ENCODE assay signal across 1 cellular context in the genomic region with DNA sequence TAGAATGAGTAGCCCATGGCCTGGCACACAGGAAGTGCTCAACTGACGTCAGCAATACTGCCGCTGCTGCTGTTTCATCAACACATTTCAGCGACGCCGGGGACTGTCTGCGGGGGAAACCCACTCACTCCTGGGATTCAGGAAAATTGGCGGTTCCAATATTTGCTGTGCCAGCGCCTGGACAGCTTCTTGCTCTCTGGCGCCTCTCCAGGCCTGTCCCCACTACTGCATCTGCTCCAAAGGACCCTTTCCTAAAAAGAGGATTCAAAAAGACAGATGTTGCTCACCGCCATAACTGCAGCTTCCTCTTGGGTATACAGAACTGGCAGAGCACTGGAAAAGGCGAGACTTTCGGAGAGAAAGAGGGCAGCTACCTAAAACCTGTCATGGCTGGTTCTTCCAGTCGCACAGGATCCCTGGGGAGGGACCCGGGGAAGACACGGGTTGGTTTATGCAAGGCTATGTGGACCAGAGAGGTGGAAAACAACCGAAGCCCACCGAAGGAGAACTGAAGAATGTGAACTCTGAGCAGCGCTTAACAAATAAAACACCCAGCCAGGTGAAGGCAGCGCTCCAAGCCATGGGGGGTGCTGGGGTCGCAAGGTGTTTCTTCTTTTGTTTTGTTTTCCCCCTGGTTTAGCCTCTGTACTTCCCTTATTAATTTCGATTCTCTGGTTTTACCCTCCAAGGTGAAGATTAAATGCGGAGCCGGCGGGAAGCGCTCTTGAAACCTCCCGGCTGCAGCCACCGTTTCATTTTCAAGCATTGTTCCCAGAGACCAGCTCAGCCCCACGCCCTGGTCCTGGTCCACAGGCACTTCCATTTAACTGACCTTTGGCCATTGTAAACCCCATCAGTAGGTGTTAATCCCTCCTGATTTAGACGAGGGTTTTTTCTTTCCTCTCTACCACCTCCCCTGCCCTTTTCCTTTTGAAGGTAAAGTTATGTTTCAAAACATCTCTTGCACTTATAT.
TF ChIP-seq lines count a peak whose summit lies in the region.

No MANE protein-coding gene starts in this region.

TF ChIP-seq in K562, 482 proteins besides CTCF, POLR2A, EP300 and RAD21:
- TF ChIP-seq USF1 (CRISPR knock-in tag; IDR thresholded peaks at IDR 0.05) (no peak), TEAD1 (CRISPR knock-in tag; IDR thresholded peaks at IDR 0.05) (no peak)
